In genomic region chr2:200829258-200829655, GRCh38 we compare ENCODE assay signal across 31 cellular contexts. TPM values are rescaled to one million over a fixed set of nuclear protein-coding genes. Genes with fewer than 3 reads are reported as not detected.
A peak's percentile ranks its signal among the peaks of the same experiment; 100 is the strongest.
DNase-seq lines count a peak whose midpoint lies in the region; TF ChIP-seq lines count a peak whose summit lies in the region.
"Had no signal": no experiment of that assay in that cellular context is flagged by ENCODE, and none has a peak within 500 bp of the region (broad histone marks: within the 10 kb centered on the region; RNA-seq: fewer than 3 reads in every experiment).

No MANE protein-coding gene starts in this region.

- no peak overlapping the region for H3K4me3 Mint-ChIP-seq in activated T-cell treated with anti-CD3 and anti-CD28 coated beads, Interleukin-2, amount 50 U/mL, for 24 hours
- H3K4me3 Mint-ChIP-seq in HFFc6 (no peak overlapping the region), endodermal cell (no peak overlapping the region), progenitor cell of endocrine pancreas (ENCODE audit: low read depth) (no peak overlapping the region)
- H3K4me3 Mint-ChIP-seq in activated CD4-positive, alpha-beta T cell treated with anti-CD3 and anti-CD28 coated beads, Interleukin-2, amount 10 ng/mL, durations not matched to agents 24 days and 14 days = no peak overlapping the region
- H3K4me3 Mint-ChIP-seq: activated CD4-positive, alpha-beta memory T cell treated with anti-CD3 and anti-CD28 coated beads, Interleukin-2, amount 10 ng/mL, durations not matched to agents 7 days and 5 days; activated naive CD8-positive, alpha-beta T cell treated with anti-CD3 and anti-CD28 coated beads for 36 hours; CD4-positive, CD25-positive, alpha-beta regulatory T cell; IgD-negative memory B cell; nephron; T-helper 2 cell treated with Interferon-gamma antibody and Interleukin-4, amounts not matched to agents 5 μg/mL and 100 μg/mL, for 36 hours had no signal

- peaks cover 40% of the 10 kb centered on the region for H3K36me3 Mint-ChIP-seq in activated T-cell treated with anti-CD3 and anti-CD28 coated beads, Interleukin-2, amount 50 U/mL, for 24 hours (ENCODE audit: low read depth)
- H3K36me3 Mint-ChIP-seq in HFFc6 (ENCODE audit: low read depth) = peaks cover 23% of the 10 kb centered on the region
- peaks cover 3% of the 10 kb centered on the region for H3K36me3 Mint-ChIP-seq in endodermal cell (ENCODE audit: low read depth)
- H3K36me3 Mint-ChIP-seq in progenitor cell of endocrine pancreas (ENCODE audit: insufficient read depth) = peaks cover 2% of the 10 kb centered on the region
- peaks cover 16% of the 10 kb centered on the region for H3K36me3 Mint-ChIP-seq in activated CD4-positive, alpha-beta T cell treated with anti-CD3 and anti-CD28 coated beads, Interleukin-2, amount 10 ng/mL, durations not matched to agents 24 days and 14 days (ENCODE audit: low read depth)

- peak overlapping the region; percentile 52 for H3K27ac Mint-ChIP-seq in activated T-cell treated with anti-CD3 and anti-CD28 coated beads, Interleukin-2, amount 50 U/mL, for 24 hours
- H3K27ac Mint-ChIP-seq in HFFc6 (peak overlapping the region; percentile 34; the same call in 1 of the 2 replicates), endodermal cell (no peak overlapping the region), progenitor cell of endocrine pancreas (peak overlapping the region; percentile 62)
- no peak overlapping the region for H3K27ac Mint-ChIP-seq in activated CD4-positive, alpha-beta T cell treated with anti-CD3 and anti-CD28 coated beads, Interleukin-2, amount 10 ng/mL, durations not matched to agents 24 days and 14 days
- H3K27ac Mint-ChIP-seq: activated CD4-positive, alpha-beta memory T cell treated with anti-CD3 and anti-CD28 coated beads, Interleukin-2, amount 10 ng/mL, durations not matched to agents 7 days and 5 days; activated naive CD8-positive, alpha-beta T cell treated with anti-CD3 and anti-CD28 coated beads for 36 hours; nephron; T-helper 2 cell treated with Interferon-gamma antibody and Interleukin-4, amounts not matched to agents 5 μg/mL and 100 μg/mL, for 36 hours had no signal

- no peak overlapping the region for H3K9ac ChIP-seq in endodermal cell (ENCODE audit: extremely low read depth, low read length, poor library complexity, severe bottlenecking)

- H3K27me3 Mint-ChIP-seq in activated T-cell treated with anti-CD3 and anti-CD28 coated beads, Interleukin-2, amount 50 U/mL, for 24 hours = no peaks in the 10 kb centered on the region
- peaks cover 9% of the 10 kb centered on the region for H3K27me3 Mint-ChIP-seq in HFFc6 (ENCODE audit: insufficient read depth)
- H3K27me3 Mint-ChIP-seq in endodermal cell (ENCODE audit: insufficient read depth) = no peaks in the 10 kb centered on the region
- no peaks in the 10 kb centered on the region for H3K27me3 Mint-ChIP-seq in progenitor cell of endocrine pancreas
- H3K27me3 Mint-ChIP-seq in activated CD4-positive, alpha-beta T cell treated with anti-CD3 and anti-CD28 coated beads, Interleukin-2, amount 10 ng/mL, durations not matched to agents 24 days and 14 days = peaks cover 2% of the 10 kb centered on the region
- H3K27me3 Mint-ChIP-seq: activated CD4-positive, alpha-beta memory T cell treated with anti-CD3 and anti-CD28 coated beads, Interleukin-2, amount 10 ng/mL, durations not matched to agents 7 days and 5 days; activated naive CD8-positive, alpha-beta T cell treated with anti-CD3 and anti-CD28 coated beads for 36 hours; CD4-positive, CD25-positive, alpha-beta regulatory T cell; IgD-negative memory B cell had no signal

- no peaks in the 10 kb centered on the region for H3K4me1 ChIP-seq in endodermal cell (ENCODE audit: control insufficient read depth, insufficient read depth, low read length)
- H3K4me1 ChIP-seq: breast epithelium, upper lobe of right lung had no signal

- no peaks in the 10 kb centered on the region for H3K9me3 Mint-ChIP-seq in activated T-cell treated with anti-CD3 and anti-CD28 coated beads, Interleukin-2, amount 50 U/mL, for 24 hours
- H3K9me3 Mint-ChIP-seq in HFFc6 (no peaks in the 10 kb centered on the region), endodermal cell (no peaks in the 10 kb centered on the region), progenitor cell of endocrine pancreas (ENCODE audit: low read depth) (no peaks in the 10 kb centered on the region)
- no peaks in the 10 kb centered on the region for H3K9me3 Mint-ChIP-seq in activated CD4-positive, alpha-beta T cell treated with anti-CD3 and anti-CD28 coated beads, Interleukin-2, amount 10 ng/mL, durations not matched to agents 24 days and 14 days
- H3K9me3 Mint-ChIP-seq: activated CD4-positive, alpha-beta memory T cell treated with anti-CD3 and anti-CD28 coated beads, Interleukin-2, amount 10 ng/mL, durations not matched to agents 7 days and 5 days; activated naive CD8-positive, alpha-beta T cell treated with anti-CD3 and anti-CD28 coated beads for 36 hours; IgD-negative memory B cell; nephron; T-helper 2 cell treated with Interferon-gamma antibody and Interleukin-4, amounts not matched to agents 5 μg/mL and 100 μg/mL, for 36 hours had no signal

- WGBS in endodermal cell (ENCODE audit: insufficient coverage in 1 of 2, insufficient read length in 1 of 2), 2 experiments = 92 to 93% methylated on average over 2 of the region's 2 CpGs

- peaks cover 21% of the 10 kb centered on the region for H3K36me3 ChIP-seq in endodermal cell (ENCODE audit: control insufficient read depth, insufficient read depth, low read length)
- H3K36me3 ChIP-seq: breast epithelium had no signal

- H3K27ac ChIP-seq in endodermal cell (ENCODE audit: low read depth, low read length) = peak overlapping the region; percentile 41
- H3K27ac ChIP-seq: breast epithelium, gastroesophageal sphincter, PC-9, upper lobe of right lung had no signal

- H3K4me1 Mint-ChIP-seq in activated T-cell treated with anti-CD3 and anti-CD28 coated beads, Interleukin-2, amount 50 U/mL, for 24 hours (ENCODE audit: low read depth) = peaks cover 7% of the 10 kb centered on the region
- H3K4me1 Mint-ChIP-seq in HFFc6 (ENCODE audit: low read depth) (no peaks in the 10 kb centered on the region), endodermal cell (no peaks in the 10 kb centered on the region), progenitor cell of endocrine pancreas (ENCODE audit: low read depth) (no peaks in the 10 kb centered on the region)
- peaks cover 7% of the 10 kb centered on the region for H3K4me1 Mint-ChIP-seq in activated CD4-positive, alpha-beta T cell treated with anti-CD3 and anti-CD28 coated beads, Interleukin-2, amount 10 ng/mL, durations not matched to agents 24 days and 14 days
- H3K4me1 Mint-ChIP-seq: activated CD4-positive, alpha-beta memory T cell treated with anti-CD3 and anti-CD28 coated beads, Interleukin-2, amount 10 ng/mL, durations not matched to agents 7 days and 5 days; IgD-negative memory B cell had no signal

- intact Hi-C loops in activated CD4-positive, alpha-beta T cell treated with anti-CD3 and anti-CD28 coated beads, Interleukin-2, amount 10 ng/mL, durations not matched to agents 24 days and 14 days (cut with micrococcal nuclease) = loop anchor here (2.0 kb wide), 1 partner anchor 14 kb away; no protein-coding TSS in a partner anchor

- no peak for DNase-seq in activated T-cell treated with anti-CD3 and anti-CD28 coated beads, Interleukin-2, amount 50 U/mL, for 24 hours
- no peak for DNase-seq in activated T-cell treated with anti-CD3 and anti-CD28 coated beads, Interleukin-2, amount 50 U/mL, for 1 hour
- DNase-seq in HFFc6 = no peak
- DNase-seq in endodermal cell = peak; percentile 68
- DNase-seq in progenitor cell of endocrine pancreas (ENCODE audit: low spot score, unreplicated experiment) = no peak
- DNase-seq in DMS53 treated with DMSO at 0.1 percent for 48 hours (lab: John Stamatoyannopoulos, UW; ENCODE audit: unreplicated experiment) = no peak
- DNase-seq in activated CD4-positive, alpha-beta T cell treated with anti-CD3 and anti-CD28 coated beads, Interleukin-2, amount 10 ng/mL, durations not matched to agents 24 days and 14 days = no peak
- no peak for DNase-seq in NCI-H1694 treated with DMSO at 0.1 percent for 48 hours (lab: John Stamatoyannopoulos, UW)
- DNase-seq: activated CD4-positive, alpha-beta memory T cell treated with anti-CD3 and anti-CD28 coated beads, Interleukin-2, amount 10 ng/mL, durations not matched to agents 7 days and 5 days; activated CD4-positive, alpha-beta T cell treated with anti-CD3 and anti-CD28 coated beads for 1 hour; activated CD8-positive, alpha-beta memory T cell treated with anti-CD3 and anti-CD28 coated beads, Interleukin-2, amount 50 U/mL, for 4 hours; activated naive CD8-positive, alpha-beta T cell treated with anti-CD3 and anti-CD28 coated beads for 36 hours; AML-193; anterior cingulate cortex; CD4-positive, CD25-positive, alpha-beta regulatory T cell; DMS 273 treated with DMSO at 0.1 percent for 48 hours; EL; NCI-H2029; NCI-H524; NK-92 treated with Interleukin-12 subunit alpha and Interleukin-12 subunit beta, amount 100 ng/mL, for 24 hours; PC-9; Right ventricle myocardium superior; stimulated activated CD4-positive, alpha-beta T cell treated with anti-CD3 and anti-CD28 coated beads, Interleukin-15, amount 100 ng/mL, for 24 hours; stimulated activated naive CD4-positive, alpha-beta T cell; upper lobe of right lung had no signal

- no peak for TF ChIP-seq CTCF in HFFc6 (IDR thresholded peaks at IDR 0.05)
- TF ChIP-seq CTCF in endodermal cell (conservative IDR thresholded peaks at IDR 0.05) = no peak
- TF ChIP-seq CTCF in progenitor cell of endocrine pancreas (IDR thresholded peaks at IDR 0.05; ENCODE audit: unreplicated experiment) = no peak

- H3K4me3 ChIP-seq in endodermal cell (ENCODE audit: low read length) = no peak overlapping the region
- H3K4me3 ChIP-seq: breast epithelium, gastroesophageal sphincter, lung, PC-9, upper lobe of right lung had no signal

- H3K9me3 ChIP-seq in endodermal cell (ENCODE audit: control insufficient read depth, low read length) = no peaks in the 10 kb centered on the region
- H3K9me3 ChIP-seq: breast epithelium, gastroesophageal sphincter, upper lobe of right lung had no signal

- no peaks in the 10 kb centered on the region for H3K27me3 ChIP-seq in endodermal cell (ENCODE audit: control insufficient read depth, insufficient read depth, low read length, poor library complexity, severe bottlenecking)
- H3K27me3 ChIP-seq: breast epithelium, gastroesophageal sphincter, upper lobe of right lung had no signal

RNA-seq across cellular contexts. Expression of gene BZW1, which starts 17.5 kb away (rescaled TPM):
- total RNA-seq in HFFc6 (2021; fragmentation: NEBNext Ultra II Directional; extraction: Animal tissue kit (Norgen Biotek cat#: 25700)) = 100 to 1,000 TPM; 318 to 459 (median 409) TPM
- total RNA-seq in endodermal cell (100 to 1,000 TPM; 314 to 323 TPM), progenitor cell of endocrine pancreas (246 and 248 TPM in 2 replicates)
- polyA plus RNA-seq in endodermal cell (2013, experiment 1 of 2) = 259 TPM
- 257 TPM for polyA plus RNA-seq in endodermal cell (2013, experiment 2 of 2)
- total RNA-seq in activated CD4-positive, alpha-beta T cell treated with anti-CD3 and anti-CD28 coated beads, Interleukin-2, amount 10 ng/mL, durations not matched to agents 24 days and 14 days = 489 and 490 TPM in 2 replicates

RNA-seq across cellular contexts. Expression of gene CLK1, which starts 35.2 kb away (rescaled TPM):
- total RNA-seq in HFFc6 (2021; fragmentation: NEBNext Ultra II Directional; extraction: Animal tissue kit (Norgen Biotek cat#: 25700)) = 10 to 100 TPM; 25.8 to 28.3 (median 27.3) TPM
- total RNA-seq in endodermal cell (10 to 100 TPM; 54.9 to 62.8 TPM), progenitor cell of endocrine pancreas (128 and 129 TPM in 2 replicates)
- polyA plus RNA-seq in endodermal cell (2013, experiment 1 of 2) = 108 TPM
- polyA plus RNA-seq in endodermal cell (2013, experiment 2 of 2) = 98.1 TPM
- total RNA-seq in activated CD4-positive, alpha-beta T cell treated with anti-CD3 and anti-CD28 coated beads, Interleukin-2, amount 10 ng/mL, durations not matched to agents 24 days and 14 days = 99.3 and 100 TPM in 2 replicates

RNA-seq across cellular contexts. Expression of gene PPIL3, which starts 59.6 kb away (rescaled TPM):
- 10 to 100 TPM; 12.4 to 15.6 (median 13.1) TPM for total RNA-seq in HFFc6 (2021; fragmentation: NEBNext Ultra II Directional; extraction: Animal tissue kit (Norgen Biotek cat#: 25700))
- total RNA-seq in endodermal cell (10 to 100 TPM; 51.2 to 60.5 TPM), progenitor cell of endocrine pancreas (65.1 and 71.8 TPM in 2 replicates)
- 68.6 TPM for polyA plus RNA-seq in endodermal cell (2013, experiment 1 of 2)
- 64.6 TPM for polyA plus RNA-seq in endodermal cell (2013, experiment 2 of 2)
- 52.6 and 52.8 TPM in 2 replicates for total RNA-seq in activated CD4-positive, alpha-beta T cell treated with anti-CD3 and anti-CD28 coated beads, Interleukin-2, amount 10 ng/mL, durations not matched to agents 24 days and 14 days

RNA-seq across cellular contexts. Expression of gene NIF3L1, which starts 59.9 kb away (rescaled TPM):
- 10 to 100 TPM; 18.4 to 25.4 (median 20.6) TPM for total RNA-seq in HFFc6 (2021; fragmentation: NEBNext Ultra II Directional; extraction: Animal tissue kit (Norgen Biotek cat#: 25700))
- total RNA-seq in endodermal cell (10 to 100 TPM; 48.0 to 59.4 TPM), progenitor cell of endocrine pancreas (27.1 and 27.5 TPM in 2 replicates)
- 56.0 TPM for polyA plus RNA-seq in endodermal cell (2013, experiment 1 of 2)
- 48.4 TPM for polyA plus RNA-seq in endodermal cell (2013, experiment 2 of 2)
- 30.7 and 33.4 TPM in 2 replicates for total RNA-seq in activated CD4-positive, alpha-beta T cell treated with anti-CD3 and anti-CD28 coated beads, Interleukin-2, amount 10 ng/mL, durations not matched to agents 24 days and 14 days

Comparison
In these comparisons a context has a peak if more than half of its experiments do, and no peak if none do; other contexts are left out.
1. H3K27ac Mint-ChIP-seq: peak in activated T-cell treated with anti-CD3 and anti-CD28 coated beads, Interleukin-2, amount 50 U/mL, for 24 hours (single experiment), HFFc6 (single experiment) and progenitor cell of endocrine pancreas (single experiment); none in endodermal cell (single experiment) and activated CD4-positive, alpha-beta T cell treated with anti-CD3 and anti-CD28 coated beads, Interleukin-2, amount 10 ng/mL, durations not matched to agents 24 days and 14 days (single experiment).